1 cellular context compared by ENCODE assay signal in genomic region chr5:132327278-132327959, GRCh38.
TF ChIP-seq lines count a peak whose summit lies in the region.

No MANE protein-coding gene starts in this region.

TF ChIP-seq in SK-N-SH, 30 proteins besides CTCF, POLR2A, EP300 and RAD21 (continued from another document):
- TF ChIP-seq MAX (IDR thresholded peaks at IDR 0.05; ENCODE audit: low read depth), result no peak
- no peak for TF ChIP-seq USF2 (IDR thresholded peaks at IDR 0.05; ENCODE audit: borderline replicate concordance, low read depth, low read length)
- TF ChIP-seq RCOR1 (IDR thresholded peaks at IDR 0.05; ENCODE audit: low read length), result peak; percentile 63; the same call in 1 of the 2 replicates
- TF ChIP-seq RFX5 (IDR thresholded peaks at IDR 0.05; ENCODE audit: low read length), result no peak
- TF ChIP-seq USF1 (IDR thresholded peaks at IDR 0.05; ENCODE audit: borderline replicate concordance, low read depth), result no peak
- TF ChIP-seq FOSL2 (IDR thresholded peaks at IDR 0.05; ENCODE audit: borderline replicate concordance, low read depth), result no peak
- no peak for TF ChIP-seq TEAD4 (IDR thresholded peaks at IDR 0.05; ENCODE audit: borderline replicate concordance, insufficient read depth)
- no peak for TF ChIP-seq RXRA (IDR thresholded peaks at IDR 0.05; ENCODE audit: borderline replicate concordance, low read depth)
- peak; percentile 8 for TF ChIP-seq CHD2 (IDR thresholded peaks at IDR 0.05; ENCODE audit: low read length, partially characterized antibody)
- no peak for TF ChIP-seq REST (IDR thresholded peaks at IDR 0.05; ENCODE audit: low read depth, low read length)
- TF ChIP-seq GABPA (IDR thresholded peaks at IDR 0.05; ENCODE audit: low read depth), result no peak
- TF ChIP-seq TCF12 (IDR thresholded peaks at IDR 0.05), result peak; percentile 80
